In the genomic region with DNA sequence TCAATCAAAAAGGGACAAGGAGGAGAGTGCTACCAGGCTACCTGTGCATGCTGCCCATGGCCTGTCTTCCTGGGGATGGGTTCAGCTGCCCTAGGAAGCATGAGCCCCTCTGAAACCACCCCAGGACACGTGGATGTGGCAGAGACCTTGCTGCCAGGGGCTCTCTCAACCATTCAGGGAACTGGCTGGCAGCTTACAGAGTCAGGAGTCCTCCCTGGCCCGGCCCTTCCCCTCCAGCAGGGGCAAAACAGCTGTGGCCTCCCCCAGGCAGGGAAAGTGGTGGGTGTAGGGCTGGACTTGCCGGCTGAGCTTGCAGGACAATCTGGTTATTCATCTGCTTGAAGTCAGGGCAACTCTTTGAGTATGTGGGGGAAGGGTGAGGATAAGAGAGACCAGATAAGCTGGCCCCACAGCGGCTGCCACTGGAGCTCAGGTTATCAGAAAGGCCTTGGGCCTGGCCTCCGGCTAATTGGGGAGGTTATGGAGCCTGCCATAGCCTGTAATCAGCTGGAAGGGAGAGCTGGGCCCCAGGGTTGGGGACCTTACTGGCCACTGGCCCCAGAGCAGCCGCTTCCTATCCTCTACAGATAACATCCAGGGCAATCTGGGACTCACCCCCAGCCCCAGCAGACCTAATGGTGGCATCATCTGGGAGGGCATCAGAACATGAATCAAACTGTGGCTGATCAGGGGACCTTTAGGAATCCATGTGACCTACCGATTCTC, we compare ENCODE assay signal across 12 cellular contexts. TPM values are rescaled to one million over a fixed set of nuclear protein-coding genes. Genes with fewer than 3 reads are reported as not detected.
A peak's percentile ranks its signal among the peaks of the same experiment; 100 is the strongest.
DNase-seq lines count a peak whose midpoint lies in the region; TF ChIP-seq lines count a peak whose summit lies in the region.
"Had no signal": no experiment of that assay in that cellular context is flagged by ENCODE, and none has a peak within 500 bp of the region (broad histone marks: within the 10 kb centered on the region; RNA-seq: fewer than 3 reads in every experiment).

No MANE protein-coding gene starts in this region.

- H3K4me1 Mint-ChIP-seq in neural progenitor cell: peaks cover 18% of the 10 kb centered on the region

- no peak for TF ChIP-seq CTCF in neural progenitor cell (IDR thresholded peaks at IDR 0.05)
- no peak for TF ChIP-seq CTCF in GM20000 (IDR thresholded peaks at IDR 0.05; ENCODE audit: extremely low read depth, missing control alignments)

- H3K27me3 Mint-ChIP-seq in neural progenitor cell (ENCODE audit: insufficient read depth, low read depth): peaks cover 45% of the 10 kb centered on the region

- H3K4me3 ChIP-seq in duodenal mucosa (ENCODE audit: low read depth in 1 of 2, low read length in 2 of 2) (no peak overlapping the region), neural progenitor cell (no peak overlapping the region)
- H3K4me3 ChIP-seq: mucosa of descending colon, skin epidermis had no signal

- H3K4me2 ChIP-seq in neural progenitor cell: no peak overlapping the region

- H3K79me2 ChIP-seq in neural progenitor cell (ENCODE audit: low read depth): no peaks in the 10 kb centered on the region

- no peaks in the 10 kb centered on the region for H3K9me3 ChIP-seq in duodenal mucosa (ENCODE audit: control insufficient read depth in 1 of 2, low read length in 2 of 2)
- no peaks in the 10 kb centered on the region for H3K9me3 ChIP-seq in neural progenitor cell (ENCODE audit: low read depth)
- H3K9me3 ChIP-seq: mucosa of descending colon had no signal

- no peak overlapping the region for H2AFZ ChIP-seq in neural progenitor cell (replicated peaks)

- H3K27ac Mint-ChIP-seq in neural progenitor cell: no peak overlapping the region
- H3K27ac Mint-ChIP-seq: CD14-positive monocyte had no signal

- peaks cover 2% of the 10 kb centered on the region for H3K9me3 Mint-ChIP-seq in neural progenitor cell

- H3K27ac ChIP-seq in duodenal mucosa (ENCODE audit: low read depth, low read length): peak overlapping the region; percentile 42
- no peak overlapping the region for H3K27ac ChIP-seq in neural progenitor cell

- H3K36me3 ChIP-seq in duodenal mucosa (ENCODE audit: control insufficient read depth in 1 of 2, insufficient read depth in 2 of 2, low read length in 2 of 2) (no peaks in the 10 kb centered on the region), neural progenitor cell (no peaks in the 10 kb centered on the region)

- H3K27me3 ChIP-seq in duodenal mucosa (ENCODE audit: control insufficient read depth in 1 of 2, insufficient read depth in 2 of 2, low read length in 2 of 2) (peaks cover 40 to 43% of the 10 kb centered on the region in 2 donors), neural progenitor cell (peaks cover 73% of the 10 kb centered on the region)

- peaks cover 34% of the 10 kb centered on the region for H3F3A ChIP-seq in neural progenitor cell (ENCODE audit: low read depth)

- peaks cover 2% of the 10 kb centered on the region for H3K36me3 Mint-ChIP-seq in neural progenitor cell

- H3K9ac ChIP-seq in duodenal mucosa (ENCODE audit: low read depth in 1 of 2, low read length in 2 of 2) (no peak overlapping the region), neural progenitor cell (no peak overlapping the region)

- H4K20me1 ChIP-seq in neural progenitor cell (ENCODE audit: low read depth): peaks cover 46% of the 10 kb centered on the region

- no peak overlapping the region for H3K4me3 Mint-ChIP-seq in neural progenitor cell

- H3K4me1 ChIP-seq in duodenal mucosa (ENCODE audit: control insufficient read depth in 1 of 2, insufficient read depth in 2 of 2, low read length in 2 of 2): peaks cover 5 to 18% of the 10 kb centered on the region in 2 donors
- H3K4me1 ChIP-seq in neural progenitor cell: peaks cover 22% of the 10 kb centered on the region

- DNase-seq in COLO829 (ENCODE audit: low spot score) (peak; percentile 82), NCI-H524 (lab: John Stamatoyannopoulos, UW) (peak; percentile 82 to 90), neural progenitor cell (ENCODE audit: low spot score) (peak; percentile 28), GM20000 (ENCODE audit: low spot score) (no peak), NCI-H1092 (lab: John Stamatoyannopoulos, UW) (no peak), HCEC 1CT (no peak)
- DNase-seq in activated CD4-positive, alpha-beta T cell treated with anti-CD3 and anti-CD28 coated beads for 4 hours: no peak
- DNase-seq: NCI-H187 had no signal

RNA-seq across cellular contexts. Expression of gene TBX2, which starts 5.6 kb away (rescaled TPM):
- total RNA-seq in neural progenitor cell (ENCODE audit: low replicate concordance): not detected in 2 replicates

RNA-seq across cellular contexts. Expression of gene TBX4, which starts 58.2 kb away (rescaled TPM):
- not detected in 2 replicates for total RNA-seq in neural progenitor cell (ENCODE audit: low replicate concordance)
- total RNA-seq: mucosa of descending colon had no signal

Comparison
In these comparisons a context has a peak if more than half of its experiments do, and no peak if none do; other contexts are left out.
1. DNase-seq: peak in COLO829 (single experiment), NCI-H524 (2 of 2) and neural progenitor cell (single experiment); none in GM20000 (single experiment), activated CD4-positive, alpha-beta T cell treated with anti-CD3 and anti-CD28 coated beads for 4 hours (0 of 2), NCI-H1092 (single experiment) and HCEC 1CT (single experiment).